ENCODE assay signal across 1 cellular context in the genomic region with DNA sequence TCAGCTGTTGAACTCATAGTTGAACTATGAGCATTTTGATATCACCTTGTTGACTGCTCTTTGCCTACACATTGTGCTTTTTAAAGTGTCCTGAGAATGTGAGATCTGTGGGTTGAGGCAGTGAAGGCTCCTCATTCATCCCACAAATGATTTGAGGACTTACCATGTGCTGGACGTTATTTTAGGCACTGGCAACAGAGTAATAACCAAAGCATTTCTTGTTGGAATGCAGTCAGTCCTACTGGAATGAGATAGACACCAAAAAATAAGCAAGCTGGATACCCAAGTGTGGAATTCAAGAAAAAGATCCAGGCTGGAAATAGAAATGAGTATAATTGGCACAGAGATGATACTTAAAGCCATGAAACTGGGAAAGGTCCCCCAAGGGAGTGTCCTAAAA.
TF ChIP-seq lines count a peak whose summit lies in the region.

No MANE protein-coding gene starts in this region.

TF ChIP-seq in SK-N-SH treated with all-trans-retinoic acid at 6 μM for 48 hours, 23 proteins besides CTCF, POLR2A, EP300 and RAD21 (continued from another document):
- TF ChIP-seq, protein P1, sequence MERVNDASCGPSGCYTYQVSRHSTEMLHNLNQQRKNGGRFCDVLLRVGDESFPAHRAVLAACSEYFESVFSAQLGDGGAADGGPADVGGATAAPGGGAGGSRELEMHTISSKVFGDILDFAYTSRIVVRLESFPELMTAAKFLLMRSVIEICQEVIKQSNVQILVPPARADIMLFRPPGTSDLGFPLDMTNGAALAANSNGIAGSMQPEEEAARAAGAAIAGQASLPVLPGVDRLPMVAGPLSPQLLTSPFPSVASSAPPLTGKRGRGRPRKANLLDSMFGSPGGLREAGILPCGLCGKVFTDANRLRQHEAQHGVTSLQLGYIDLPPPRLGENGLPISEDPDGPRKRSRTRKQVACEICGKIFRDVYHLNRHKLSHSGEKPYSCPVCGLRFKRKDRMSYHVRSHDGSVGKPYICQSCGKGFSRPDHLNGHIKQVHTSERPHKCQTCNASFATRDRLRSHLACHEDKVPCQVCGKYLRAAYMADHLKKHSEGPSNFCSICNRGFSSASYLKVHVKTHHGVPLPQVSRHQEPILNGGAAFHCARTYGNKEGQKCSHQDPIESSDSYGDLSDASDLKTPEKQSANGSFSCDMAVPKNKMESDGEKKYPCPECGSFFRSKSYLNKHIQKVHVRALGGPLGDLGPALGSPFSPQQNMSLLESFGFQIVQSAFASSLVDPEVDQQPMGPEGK (CRISPR knock-in tag; IDR thresholded peaks at IDR 0.05; ENCODE audit: borderline replicate concordance) = no peak
- TF ChIP-seq, protein P2, sequence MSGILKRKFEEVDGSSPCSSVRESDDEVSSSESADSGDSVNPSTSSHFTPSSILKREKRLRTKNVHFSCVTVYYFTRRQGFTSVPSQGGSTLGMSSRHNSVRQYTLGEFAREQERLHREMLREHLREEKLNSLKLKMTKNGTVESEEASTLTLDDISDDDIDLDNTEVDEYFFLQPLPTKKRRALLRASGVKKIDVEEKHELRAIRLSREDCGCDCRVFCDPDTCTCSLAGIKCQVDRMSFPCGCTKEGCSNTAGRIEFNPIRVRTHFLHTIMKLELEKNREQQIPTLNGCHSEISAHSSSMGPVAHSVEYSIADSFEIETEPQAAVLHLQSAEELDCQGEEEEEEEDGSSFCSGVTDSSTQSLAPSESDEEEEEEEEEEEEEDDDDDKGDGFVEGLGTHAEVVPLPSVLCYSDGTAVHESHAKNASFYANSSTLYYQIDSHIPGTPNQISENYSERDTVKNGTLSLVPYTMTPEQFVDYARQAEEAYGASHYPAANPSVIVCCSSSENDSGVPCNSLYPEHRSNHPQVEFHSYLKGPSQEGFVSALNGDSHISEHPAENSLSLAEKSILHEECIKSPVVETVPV (CRISPR knock-in tag; IDR thresholded peaks at IDR 0.05) = no peak
- TF ChIP-seq, protein P3, sequence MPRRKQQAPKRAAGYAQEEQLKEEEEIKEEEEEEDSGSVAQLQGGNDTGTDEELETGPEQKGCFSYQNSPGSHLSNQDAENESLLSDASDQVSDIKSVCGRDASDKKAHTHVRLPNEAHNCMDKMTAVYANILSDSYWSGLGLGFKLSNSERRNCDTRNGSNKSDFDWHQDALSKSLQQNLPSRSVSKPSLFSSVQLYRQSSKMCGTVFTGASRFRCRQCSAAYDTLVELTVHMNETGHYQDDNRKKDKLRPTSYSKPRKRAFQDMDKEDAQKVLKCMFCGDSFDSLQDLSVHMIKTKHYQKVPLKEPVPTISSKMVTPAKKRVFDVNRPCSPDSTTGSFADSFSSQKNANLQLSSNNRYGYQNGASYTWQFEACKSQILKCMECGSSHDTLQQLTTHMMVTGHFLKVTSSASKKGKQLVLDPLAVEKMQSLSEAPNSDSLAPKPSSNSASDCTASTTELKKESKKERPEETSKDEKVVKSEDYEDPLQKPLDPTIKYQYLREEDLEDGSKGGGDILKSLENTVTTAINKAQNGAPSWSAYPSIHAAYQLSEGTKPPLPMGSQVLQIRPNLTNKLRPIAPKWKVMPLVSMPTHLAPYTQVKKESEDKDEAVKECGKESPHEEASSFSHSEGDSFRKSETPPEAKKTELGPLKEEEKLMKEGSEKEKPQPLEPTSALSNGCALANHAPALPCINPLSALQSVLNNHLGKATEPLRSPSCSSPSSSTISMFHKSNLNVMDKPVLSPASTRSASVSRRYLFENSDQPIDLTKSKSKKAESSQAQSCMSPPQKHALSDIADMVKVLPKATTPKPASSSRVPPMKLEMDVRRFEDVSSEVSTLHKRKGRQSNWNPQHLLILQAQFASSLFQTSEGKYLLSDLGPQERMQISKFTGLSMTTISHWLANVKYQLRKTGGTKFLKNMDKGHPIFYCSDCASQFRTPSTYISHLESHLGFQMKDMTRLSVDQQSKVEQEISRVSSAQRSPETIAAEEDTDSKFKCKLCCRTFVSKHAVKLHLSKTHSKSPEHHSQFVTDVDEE (CRISPR knock-in tag; IDR thresholded peaks at IDR 0.05) = no peak
- TF ChIP-seq, protein P4, sequence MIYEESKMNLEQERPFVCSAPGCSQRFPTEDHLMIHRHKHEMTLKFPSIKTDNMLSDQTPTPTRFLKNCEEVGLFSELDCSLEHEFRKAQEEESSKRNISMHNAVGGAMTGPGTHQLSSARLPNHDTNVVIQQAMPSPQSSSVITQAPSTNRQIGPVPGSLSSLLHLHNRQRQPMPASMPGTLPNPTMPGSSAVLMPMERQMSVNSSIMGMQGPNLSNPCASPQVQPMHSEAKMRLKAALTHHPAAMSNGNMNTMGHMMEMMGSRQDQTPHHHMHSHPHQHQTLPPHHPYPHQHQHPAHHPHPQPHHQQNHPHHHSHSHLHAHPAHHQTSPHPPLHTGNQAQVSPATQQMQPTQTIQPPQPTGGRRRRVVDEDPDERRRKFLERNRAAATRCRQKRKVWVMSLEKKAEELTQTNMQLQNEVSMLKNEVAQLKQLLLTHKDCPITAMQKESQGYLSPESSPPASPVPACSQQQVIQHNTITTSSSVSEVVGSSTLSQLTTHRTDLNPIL (CRISPR knock-in tag; IDR thresholded peaks at IDR 0.05; ENCODE audit: low read depth) = no peak
- TF ChIP-seq CSDC2 (CRISPR knock-in tag; IDR thresholded peaks at IDR 0.05) (no peak), ZFP30 (CRISPR knock-in tag; IDR thresholded peaks at IDR 0.05) (no peak), SNAI2 (CRISPR knock-in tag; IDR thresholded peaks at IDR 0.05) (no peak), ESRRG (CRISPR knock-in tag; IDR thresholded peaks at IDR 0.05) (no peak), ZC3H10 (CRISPR knock-in tag; IDR thresholded peaks at IDR 0.05) (no peak)
